Comparison of ENCODE assay signal across 1 cellular context in genomic region chr11:126391970-126392637, GRCh38.
TF ChIP-seq lines count a peak whose summit lies in the region.

No MANE protein-coding gene starts in this region.

TF ChIP-seq in HepG2, 621 proteins besides CTCF, POLR2A, EP300 and RAD21 (continued from another document):
- TF ChIP-seq NFAT5 (CRISPR knock-in tag; IDR thresholded peaks at IDR 0.05): no peak
